11 cellular contexts compared by ENCODE assay signal in the genomic region with DNA sequence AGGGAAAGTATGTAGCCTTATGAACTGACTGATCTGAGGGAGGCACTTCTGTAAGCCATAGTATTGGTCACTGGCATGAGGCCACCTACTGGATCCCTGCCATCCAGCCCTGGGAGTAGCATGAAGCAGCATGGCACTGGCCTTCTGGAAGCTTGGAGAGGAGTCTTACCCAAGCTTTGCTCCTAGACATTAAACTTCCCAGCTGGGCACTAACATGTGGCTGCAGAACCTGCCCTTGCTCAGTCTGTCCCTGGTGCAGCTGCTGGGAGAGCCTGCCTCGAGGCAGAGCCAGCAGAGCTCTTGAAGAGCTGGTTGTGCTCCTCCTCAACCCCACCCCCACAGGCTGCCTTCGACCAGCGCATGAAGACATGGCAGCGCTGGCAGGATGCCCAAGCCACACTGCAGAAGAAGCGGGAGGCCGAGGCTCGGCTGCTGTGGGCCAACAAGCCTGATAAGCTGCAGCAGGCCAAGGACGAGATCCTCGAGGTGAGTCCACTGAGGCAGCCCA. TPM values are rescaled to one million over a fixed set of nuclear protein-coding genes. Genes with fewer than 3 reads are reported as not detected.
DNase-seq lines count a peak whose midpoint lies in the region; ATAC-seq and TF ChIP-seq lines count a peak whose summit lies in the region.
"Had no signal": no experiment of that assay in that cellular context is flagged by ENCODE, and none has a peak within 500 bp of the region (broad histone marks: within the 10 kb centered on the region; RNA-seq: fewer than 3 reads in every experiment).

No MANE protein-coding gene starts in this region.

- no peak overlapping the region for H2BK20ac ChIP-seq in IMR-90 (ENCODE audit: low read depth, low read length)

- 0 out of 2 replicates have a peak, but pooled peaks cover 5% of the 10 kb centered on the region for H4K20me1 ChIP-seq in IMR-90 (ENCODE audit: insufficient read depth, low read length)

- H2AK9ac ChIP-seq in IMR-90 (replicated peaks; ENCODE audit: low read depth, low read length, poor library complexity): peak overlapping the region; percentile 28

- H2BK15ac ChIP-seq in IMR-90 (ENCODE audit: low read depth, low read length): no peak overlapping the region

- H3K27me3 ChIP-seq in IMR-90 (ENCODE audit: control insufficient read depth, insufficient read depth, low read length): no peaks in the 10 kb centered on the region
- H3K27me3 ChIP-seq in left ventricle myocardium inferior (ENCODE audit: low read depth): no peaks in the 10 kb centered on the region

- no peak overlapping the region for H3K56ac ChIP-seq in IMR-90 (ENCODE audit: extremely low read depth, insufficient read depth, low read length)

- no peak overlapping the region for H3K14ac ChIP-seq in IMR-90 (replicated peaks; ENCODE audit: low read depth, low read length)

- BruUV-seq in IMR-90 (replicated peaks; lab: Mats Ljungman, UMichigan): no TSS peak

- CTCF ChIA-PET in IMR-90 (lab: Yijun Ruan, JAX): interaction anchor here (0.9 kb wide), 1 partner anchor 31 kb away, joined by 3 read pairs; no protein-coding TSS in a partner anchor

- H2BK120ac ChIP-seq in IMR-90 (ENCODE audit: low read depth, low read length): no peak overlapping the region

- no peak for TF ChIP-seq CTCF in IMR-90 (conservative IDR thresholded peaks at IDR 0.05; ENCODE audit: low read depth, low read length)
- no peak for TF ChIP-seq CTCF in astrocyte of the cerebellum (IDR thresholded peaks at IDR 0.05; ENCODE audit: low read depth, low read length, missing control alignments)
- TF ChIP-seq CTCF in left ventricle myocardium inferior (IDR thresholded peaks at IDR 0.05; ENCODE audit: borderline replicate concordance): no peak

- H3K4me1 ChIP-seq in IMR-90 (ENCODE audit: control insufficient read depth, insufficient read depth, low read length) (no peaks in the 10 kb centered on the region; the same call in 1 of the 2 replicates), left ventricle myocardium inferior (peaks cover 54% of the 10 kb centered on the region)

- H3K4me2 ChIP-seq in IMR-90 (ENCODE audit: low read depth, low read length): no peak overlapping the region
- H3K4me2 ChIP-seq: PC-9 had no signal

- no peak overlapping the region for H3K4ac ChIP-seq in IMR-90 (ENCODE audit: low read depth, low read length)

- H4K91ac ChIP-seq in IMR-90 (ENCODE audit: insufficient read depth, low read depth, low read length): no peak overlapping the region

- ATAC-seq in IMR-90 (ENCODE audit: low read depth) (peak; percentile 74), sciatic nerve (peak; percentile 38), GM21723 (IDR thresholded peaks at IDR 0.05; ENCODE audit: unreplicated experiment) (no peak), GM21576 (IDR thresholded peaks at IDR 0.05; ENCODE audit: unreplicated experiment) (no peak), GM21381 (IDR thresholded peaks at IDR 0.05; ENCODE audit: unreplicated experiment) (no peak)
- ATAC-seq: CD8-positive, alpha-beta T cell had no signal

- TF ChIP-seq RAD21 in IMR-90 (IDR thresholded peaks at IDR 0.05; ENCODE audit: low read length): no peak

- no peak overlapping the region for H2AK5ac ChIP-seq in IMR-90 (ENCODE audit: low read depth, low read length)

- POLR2A ChIA-PET in IMR-90 (lab: Charles Lee; ENCODE audit: unreplicated experiment): no interaction called here

- H3K36me3 ChIP-seq in IMR-90 (ENCODE audit: control insufficient read depth, insufficient read depth, low read length): peaks cover 69% of the 10 kb centered on the region
- H3K36me3 ChIP-seq in left ventricle myocardium inferior: peaks cover 88% of the 10 kb centered on the region

- dilution Hi-C loops in IMR-90 (cut with HindIII; ENCODE audit: low sequenced_read_pairs, unreplicated experiment): no loop called here

- no peak overlapping the region for H3K18ac ChIP-seq in IMR-90 (ENCODE audit: low read depth, low read length)

- H3K4me3 ChIP-seq in IMR-90 (ENCODE audit: insufficient read depth, low read depth, low read length) (no peak overlapping the region), astrocyte of the cerebellum (ENCODE audit: low read depth, low read length) (no peak overlapping the region), left ventricle myocardium inferior (no peak overlapping the region)
- H3K4me3 ChIP-seq: PC-9 had no signal

- WGBS in IMR-90 (ENCODE audit: extremely low coverage in 2 of 2, insufficient read length in 1 of 2), 2 experiments: 54% methylated on average over 5 of the region's 9 CpGs; no CpG with 5 or more reads in 1 of the 2 experiments

- no peak overlapping the region for H3K27ac ChIP-seq in IMR-90 (ENCODE audit: insufficient read depth, low read length)
- peak overlapping the region; percentile 63 for H3K27ac ChIP-seq in left ventricle myocardium inferior (replicated peaks)
- H3K27ac ChIP-seq: PC-9 had no signal

- intact Hi-C loops in IMR-90 (cut with micrococcal nuclease) (no loop called here), left ventricle myocardium inferior (cut with micrococcal nuclease) (no loop called here), sciatic nerve (cut with DNase I) (no loop called here)

- in situ Hi-C loops in IMR-90 (cut with MboI; ENCODE audit: low sequenced_read_pairs): no loop called here
- in situ Hi-C loops in astrocyte of the cerebellum (cut with HindIII; ENCODE audit: low sequenced_read_pairs): no loop called here

- H3K9me3 ChIP-seq in IMR-90 (ENCODE audit: control insufficient read depth, insufficient read depth, low read length) (no peaks in the 10 kb centered on the region), left ventricle myocardium inferior (replicated peaks) (no peaks in the 10 kb centered on the region)

- peak; percentile 44 for DNase-seq in IMR-90
- DNase-seq in astrocyte of the cerebellum (ENCODE audit: low read depth): peak; percentile 15
- DNase-seq in left ventricle myocardium inferior: peak; percentile 68
- no peak for DNase-seq in sciatic nerve (ENCODE audit: low spot score)
- DNase-seq in NCI-H1694 treated with DMSO at 0.1 percent for 48 hours (lab: John Stamatoyannopoulos, UW): no peak
- DNase-seq: CD8-positive, alpha-beta T cell; naive B cell; PC-9 had no signal

- H2AFZ ChIP-seq in IMR-90 (replicated peaks; ENCODE audit: low read length, poor library complexity): no peak overlapping the region
- H2AFZ ChIP-seq: PC-9 had no signal

- H4K8ac ChIP-seq in IMR-90 (ENCODE audit: low read depth in 2 of 2, low read length in 2 of 2): no peak overlapping the region

- peaks cover 5 to 27% of the 10 kb centered on the region in 2 experiments; a peak in 1 of 4 replicates for H3K79me1 ChIP-seq in IMR-90 (ENCODE audit: low read depth in 1 of 2, low read length in 2 of 2)

- H3K9ac ChIP-seq in IMR-90 (ENCODE audit: low read depth, low read length): no peak overlapping the region

- no peak overlapping the region for H2BK5ac ChIP-seq in IMR-90 (ENCODE audit: low read depth, low read length, poor library complexity, severe bottlenecking)

- H3K9me1 ChIP-seq in IMR-90 (ENCODE audit: insufficient read depth, low read length): peaks cover 26% of the 10 kb centered on the region

- TF ChIP-seq POLR2A in IMR-90 (IDR thresholded peaks at IDR 0.05; ENCODE audit: low read depth, low read length): no peak

- H3K23ac ChIP-seq in IMR-90 (ENCODE audit: low read depth, low read length): no peak overlapping the region

- no peak overlapping the region for H4K5ac ChIP-seq in IMR-90 (ENCODE audit: low read depth, low read length)

TF ChIP-seq in IMR-90, 13 proteins besides CTCF, POLR2A, EP300 and RAD21 (continues in another document):
- TF ChIP-seq, protein P1, sequence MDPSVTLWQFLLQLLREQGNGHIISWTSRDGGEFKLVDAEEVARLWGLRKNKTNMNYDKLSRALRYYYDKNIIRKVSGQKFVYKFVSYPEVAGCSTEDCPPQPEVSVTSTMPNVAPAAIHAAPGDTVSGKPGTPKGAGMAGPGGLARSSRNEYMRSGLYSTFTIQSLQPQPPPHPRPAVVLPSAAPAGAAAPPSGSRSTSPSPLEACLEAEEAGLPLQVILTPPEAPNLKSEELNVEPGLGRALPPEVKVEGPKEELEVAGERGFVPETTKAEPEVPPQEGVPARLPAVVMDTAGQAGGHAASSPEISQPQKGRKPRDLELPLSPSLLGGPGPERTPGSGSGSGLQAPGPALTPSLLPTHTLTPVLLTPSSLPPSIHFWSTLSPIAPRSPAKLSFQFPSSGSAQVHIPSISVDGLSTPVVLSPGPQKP (IDR thresholded peaks at IDR 0.05; ENCODE audit: borderline replicate concordance, low read depth, low read length): no peak
- TF ChIP-seq MAZ (IDR thresholded peaks at IDR 0.05; ENCODE audit: borderline replicate concordance, low read depth, low read length): no peak
- TF ChIP-seq MAFK (IDR thresholded peaks at IDR 0.05; ENCODE audit: low read depth, low read length): no peak
- no peak for TF ChIP-seq BHLHE40 (IDR thresholded peaks at IDR 0.05; ENCODE audit: low read depth, low read length)
- TF ChIP-seq FOS (IDR thresholded peaks at IDR 0.05; ENCODE audit: low read depth, low read length): no peak
- TF ChIP-seq MXI1 (IDR thresholded peaks at IDR 0.05; ENCODE audit: borderline replicate concordance, low read depth, low read length): no peak

RNA-seq across cellular contexts. Expression of a gene that starts 17.2 kb away (rescaled TPM):
- under 0.01 and 0.18 TPM in 2 replicates for total RNA-seq in IMR-90 (2012; rRNA removed)
- 0.04 and 0.12 TPM in 2 replicates for polyA plus RNA-seq in IMR-90 (2012; rRNA removed)
- 0.03 and 0.08 TPM in 2 replicates for polyA plus RNA-seq in IMR-90 (2012; cell fraction: cytosol; rRNA removed)
- 0.39 and 0.50 TPM in 2 replicates for polyA plus RNA-seq in IMR-90 (2012; cell fraction: nucleus; rRNA removed; ENCODE audit: low replicate concordance)
- total RNA-seq in left ventricle myocardium inferior: 2.0 TPM
- 2.1 TPM for total RNA-seq in sciatic nerve

RNA-seq across cellular contexts. Expression of a gene that starts 28.4 kb away (rescaled TPM):
- total RNA-seq in IMR-90 (2012; rRNA removed) (1,601 and 1,682 TPM in 2 replicates), left ventricle myocardium inferior (102 TPM), sciatic nerve (218 TPM)
- 1,358 and 1,517 TPM in 2 replicates for polyA plus RNA-seq in IMR-90 (2012; rRNA removed)
- 966 and 972 TPM in 2 replicates for polyA plus RNA-seq in IMR-90 (2012; cell fraction: cytosol; rRNA removed)
- polyA plus RNA-seq in IMR-90 (2012; cell fraction: nucleus; rRNA removed; ENCODE audit: low replicate concordance): 233 and 548 TPM in 2 replicates

RNA-seq across cellular contexts. Expression of a gene that starts 38.6 kb away (rescaled TPM):
- total RNA-seq in IMR-90 (2012; rRNA removed) (34.7 and 35.3 TPM in 2 replicates), left ventricle myocardium inferior (72.1 TPM), sciatic nerve (178 TPM)
- 72.3 and 75.9 TPM in 2 replicates for polyA plus RNA-seq in IMR-90 (2012; rRNA removed)
- 32.8 and 37.1 TPM in 2 replicates for polyA plus RNA-seq in IMR-90 (2012; cell fraction: cytosol; rRNA removed)
- 87.8 and 96.0 TPM in 2 replicates for polyA plus RNA-seq in IMR-90 (2012; cell fraction: nucleus; rRNA removed; ENCODE audit: low replicate concordance)

RNA-seq across cellular contexts. Expression of a gene that starts 40.7 kb away (rescaled TPM):
- total RNA-seq in IMR-90 (2012; rRNA removed): 36.7 and 69.4 TPM in 2 replicates
- polyA plus RNA-seq in IMR-90 (2012; rRNA removed): 34.6 and 38.3 TPM in 2 replicates
- polyA plus RNA-seq in IMR-90 (2012; cell fraction: cytosol; rRNA removed): 24.0 and 32.7 TPM in 2 replicates
- polyA plus RNA-seq in IMR-90 (2012; cell fraction: nucleus; rRNA removed; ENCODE audit: low replicate concordance): 5.0 and 13.8 TPM in 2 replicates
- 71.0 TPM for total RNA-seq in left ventricle myocardium inferior
- 26.3 TPM for total RNA-seq in sciatic nerve

Comparison
In these comparisons a context has a peak if more than half of its experiments do, and no peak if none do; other contexts are left out.
1. ATAC-seq: peak in IMR-90 (single experiment) and sciatic nerve (single experiment); none in GM21723 (single experiment), GM21576 (single experiment) and GM21381 (single experiment).
2. DNase-seq: peak in IMR-90 (single experiment), astrocyte of the cerebellum (single experiment) and left ventricle myocardium inferior (single experiment); none in sciatic nerve (single experiment) and NCI-H1694 treated with DMSO at 0.1 percent for 48 hours (single experiment).